18 cellular contexts compared by ENCODE assay signal in genomic region chr1:10744044-10744443, GRCh38.
"Had no signal": no experiment of that assay in that cellular context is flagged by ENCODE, and none has a peak within 500 bp of the region (broad histone marks: within the 10 kb centered on the region; RNA-seq: fewer than 3 reads in every experiment).

No MANE protein-coding gene starts in this region.

- H3K36me3 ChIP-seq: vagina had no signal

- H3K27me3 ChIP-seq: vagina had no signal

- FAIRE-seq: endometrium had no signal

- H3K27ac ChIP-seq: parathyroid adenoma, vagina had no signal

- H3K4me3 ChIP-seq: lung, psoas muscle, skin epidermis, vagina had no signal

- H3K4me1 ChIP-seq: parathyroid adenoma had no signal

- H3K9ac ChIP-seq: parathyroid adenoma had no signal

- H3K9me3 ChIP-seq: psoas muscle, vagina had no signal

- ATAC-seq: esophagus mucosa; naive thymus-derived CD4-positive, alpha-beta T cell; sciatic nerve had no signal

- DNase-seq: effector memory CD4-positive, alpha-beta T cell; immature natural killer cell; mesenchymal stem cell; midbrain; naive thymus-derived CD4-positive, alpha-beta T cell; nephron progenitor cell; retina; stimulated activated CD4-positive, alpha-beta T cell treated with anti-CD3 and anti-CD28 coated beads, Interleukin-12 subunit alpha, Interleukin-12 subunit beta, amount 100 ng/mL, for 4 hours; stimulated activated CD4-positive, alpha-beta T cell treated with anti-CD3 and anti-CD28 coated beads, Interleukin-2, amount 100 ng/mL, for 48 hours; stimulated activated naive CD4-positive, alpha-beta T cell treated with Interleukin-2 at 50 U/mL for 16 hours had no signal
